In the genomic region with DNA sequence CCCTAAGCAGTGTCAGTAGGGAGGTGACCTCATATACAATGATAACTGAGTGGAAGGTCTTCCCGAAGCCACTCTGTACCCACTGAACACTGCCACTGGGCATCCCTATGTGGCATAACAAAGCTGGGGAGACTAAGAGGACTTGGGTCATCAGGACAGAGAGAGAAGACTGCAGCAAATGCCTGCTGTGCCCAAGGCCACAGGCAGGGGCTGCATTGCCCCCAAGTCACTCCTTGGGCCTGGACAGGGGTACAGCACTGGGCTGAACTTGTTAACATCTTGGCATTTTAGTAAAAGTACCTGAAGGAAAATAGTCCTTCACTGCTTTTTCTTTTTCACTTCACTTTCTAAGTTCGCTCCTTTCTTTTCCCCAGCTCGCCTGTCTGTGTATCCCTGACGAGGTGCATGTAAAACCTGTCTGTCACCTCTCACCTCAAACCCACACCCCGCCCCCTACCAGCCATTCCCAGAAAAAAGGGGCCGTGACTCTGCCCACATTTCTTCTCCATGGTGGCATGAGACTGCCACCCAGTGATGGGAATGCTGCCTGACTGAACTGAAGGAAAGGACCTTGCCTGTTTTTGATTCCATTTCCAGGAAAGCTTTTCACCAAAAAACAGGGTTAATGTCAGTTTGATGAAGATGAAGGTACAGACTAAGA, we compare ENCODE assay signal across 8 cellular contexts.
DNase-seq lines count a peak whose midpoint lies in the region; ATAC-seq and TF ChIP-seq lines count a peak whose summit lies in the region.

No MANE protein-coding gene starts in this region.

- peak overlapping the region in 1 of 2 donors; percentile 15 for H3K27ac ChIP-seq in thoracic aorta

- in situ Hi-C loops in SK-MEL-5 (cut with HindIII; ENCODE audit: low pct_unique_long_range_greater_than_20kb, low sequenced_read_pairs) = no loop called here

- peak; percentile 57 for TF ChIP-seq CTCF in thoracic aorta (IDR thresholded peaks at IDR 0.05)

- no peaks in the 10 kb centered on the region for H3K36me3 ChIP-seq in thoracic aorta

- no peak overlapping the region for H3K4me3 ChIP-seq in thoracic aorta

- peaks cover 0 to 4% of the 10 kb centered on the region in 2 donors for H3K4me1 ChIP-seq in thoracic aorta (ENCODE audit: control insufficient read depth in 1 of 2, low read depth in 2 of 2)

- DNase-seq in SKM-1 treated with dmso at 0.1 percent for 144 hours (lab: John Stamatoyannopoulos, UW; ENCODE audit: unreplicated experiment) = peak; percentile 40
- no peak for DNase-seq in SKM-1 (lab: John Stamatoyannopoulos, UW; ENCODE audit: unreplicated experiment)
- peak; percentile 80 for DNase-seq in SK-MEL-5 (ENCODE audit: low read depth, low spot score)
- peak; percentile 13 to 82 (median 56) for DNase-seq in head of caudate nucleus
- no peak for DNase-seq in thoracic aorta (ENCODE audit: low spot score)
- DNase-seq in NK-92 (lab: John Stamatoyannopoulos, UW; ENCODE audit: unreplicated experiment) = no peak
- DNase-seq in NOMO-1 treated with dmso at 0.1 percent for 144 hours (lab: John Stamatoyannopoulos, UW; ENCODE audit: unreplicated experiment) = no peak

- ATAC-seq in thoracic aorta (ENCODE audit: insufficient number of reproducible peaks, low FRiP score, low read depth) (no peak), HG03342 (IDR thresholded peaks at IDR 0.05; ENCODE audit: unreplicated experiment) (no peak)

- no peaks in the 10 kb centered on the region for H3K9me3 ChIP-seq in thoracic aorta

- intact Hi-C loops in head of caudate nucleus (cut with DNase I) = no loop called here

- no peaks in the 10 kb centered on the region for H3K27me3 ChIP-seq in thoracic aorta (replicated peaks; ENCODE audit: insufficient read depth)

Comparison
In these comparisons a context has a peak if more than half of its experiments do, and no peak if none do; other contexts are left out.
1. DNase-seq: peak in SKM-1 treated with dmso at 0.1 percent for 144 hours (single experiment), SK-MEL-5 (single experiment) and head of caudate nucleus (42 of 42); none in SKM-1 (single experiment), thoracic aorta (single experiment), NK-92 (single experiment) and NOMO-1 treated with dmso at 0.1 percent for 144 hours (single experiment).